11 cellular contexts compared by ENCODE assay signal in genomic region chr2:172639823-172640222, GRCh38.
A peak's percentile ranks its signal among the peaks of the same experiment; 100 is the strongest.
DNase-seq lines count a peak whose midpoint lies in the region; ATAC-seq, FAIRE-seq and TF ChIP-seq lines count a peak whose summit lies in the region.
"Had no signal": no experiment of that assay in that cellular context is flagged by ENCODE, and none has a peak within 500 bp of the region (broad histone marks: within the 10 kb centered on the region; RNA-seq: fewer than 3 reads in every experiment).

No MANE protein-coding gene starts in this region.

- H3K9me3 Mint-ChIP-seq in activated naive CD4-positive, alpha-beta T cell treated with anti-CD3 and anti-CD28 coated beads for 36 hours: no peaks in the 10 kb centered on the region
- H3K9me3 Mint-ChIP-seq in activated naive CD4-positive, alpha-beta T cell treated with anti-CD3 and anti-CD28 coated beads, Interleukin-2, amount 10 ng/mL, durations not matched to agents 7 days and 5 days: no peaks in the 10 kb centered on the region
- H3K9me3 Mint-ChIP-seq in stimulated activated effector memory CD8-positive, alpha-beta T cell treated with anti-CD3 and anti-CD28 coated beads, Interleukin-12 subunit alpha, Interleukin-12 subunit beta, amount 100 ng/mL, for 72 hours: no peaks in the 10 kb centered on the region

- H3K4me3 ChIP-seq in NB4 (ENCODE audit: low read depth, low read length) (no peak overlapping the region), bronchial epithelial cell (ENCODE audit: low read depth, low read length) (no peak overlapping the region)

- H3K4me3 Mint-ChIP-seq in activated naive CD4-positive, alpha-beta T cell treated with anti-CD3 and anti-CD28 coated beads for 36 hours: no peak overlapping the region
- no peak overlapping the region for H3K4me3 Mint-ChIP-seq in activated naive CD4-positive, alpha-beta T cell treated with anti-CD3 and anti-CD28 coated beads, Interleukin-2, amount 10 ng/mL, durations not matched to agents 7 days and 5 days
- H3K4me3 Mint-ChIP-seq in stimulated activated effector memory CD8-positive, alpha-beta T cell treated with anti-CD3 and anti-CD28 coated beads, Interleukin-12 subunit alpha, Interleukin-12 subunit beta, amount 100 ng/mL, for 72 hours: no peak overlapping the region
- H3K4me3 Mint-ChIP-seq: naive thymus-derived CD4-positive, alpha-beta T cell had no signal

- peak; percentile 94 for ATAC-seq in stimulated activated effector memory CD8-positive, alpha-beta T cell treated with anti-CD3 and anti-CD28 coated beads, Interleukin-12 subunit alpha, Interleukin-12 subunit beta, amount 100 ng/mL, for 72 hours
- ATAC-seq in GM21529 (IDR thresholded peaks at IDR 0.05; ENCODE audit: unreplicated experiment): no peak
- ATAC-seq: naive thymus-derived CD4-positive, alpha-beta T cell had no signal

- H3K36me3 Mint-ChIP-seq in activated naive CD4-positive, alpha-beta T cell treated with anti-CD3 and anti-CD28 coated beads for 36 hours (ENCODE audit: low read depth): peaks cover 2% of the 10 kb centered on the region
- no peaks in the 10 kb centered on the region for H3K36me3 Mint-ChIP-seq in activated naive CD4-positive, alpha-beta T cell treated with anti-CD3 and anti-CD28 coated beads, Interleukin-2, amount 10 ng/mL, durations not matched to agents 7 days and 5 days
- no peaks in the 10 kb centered on the region for H3K36me3 Mint-ChIP-seq in stimulated activated effector memory CD8-positive, alpha-beta T cell treated with anti-CD3 and anti-CD28 coated beads, Interleukin-12 subunit alpha, Interleukin-12 subunit beta, amount 100 ng/mL, for 72 hours

- TF ChIP-seq CTCF in NB4 (IDR thresholded peaks at IDR 0.05; ENCODE audit: low read depth, low read length) (no peak), bronchial epithelial cell (IDR thresholded peaks at IDR 0.05; ENCODE audit: insufficient read depth, low read length, severe bottlenecking) (no peak)

- no peaks in the 10 kb centered on the region for H3K27me3 Mint-ChIP-seq in activated naive CD4-positive, alpha-beta T cell treated with anti-CD3 and anti-CD28 coated beads for 36 hours (ENCODE audit: low read depth)
- H3K27me3 Mint-ChIP-seq in activated naive CD4-positive, alpha-beta T cell treated with anti-CD3 and anti-CD28 coated beads, Interleukin-2, amount 10 ng/mL, durations not matched to agents 7 days and 5 days: no peaks in the 10 kb centered on the region

- H3K27me3 ChIP-seq in bronchial epithelial cell (ENCODE audit: control insufficient read depth, insufficient read depth, low read length): no peaks in the 10 kb centered on the region

- intact Hi-C loops in activated naive CD4-positive, alpha-beta T cell treated with anti-CD3 and anti-CD28 coated beads for 36 hours (cut with micrococcal nuclease): no loop called here

- H3K4me1 Mint-ChIP-seq in activated naive CD4-positive, alpha-beta T cell treated with anti-CD3 and anti-CD28 coated beads for 36 hours (ENCODE audit: low read depth): peaks cover 6% of the 10 kb centered on the region
- no peaks in the 10 kb centered on the region for H3K4me1 Mint-ChIP-seq in activated naive CD4-positive, alpha-beta T cell treated with anti-CD3 and anti-CD28 coated beads, Interleukin-2, amount 10 ng/mL, durations not matched to agents 7 days and 5 days
- peaks cover 5% of the 10 kb centered on the region for H3K4me1 Mint-ChIP-seq in stimulated activated effector memory CD8-positive, alpha-beta T cell treated with anti-CD3 and anti-CD28 coated beads, Interleukin-12 subunit alpha, Interleukin-12 subunit beta, amount 100 ng/mL, for 72 hours

- no peaks in the 10 kb centered on the region for H3K36me3 ChIP-seq in bronchial epithelial cell (ENCODE audit: control insufficient read depth, insufficient read depth, low read length)

- no peak for FAIRE-seq in bronchial epithelial cell (lab: Jason Lieb, UNC)

- no peak overlapping the region for H3K27ac Mint-ChIP-seq in activated naive CD4-positive, alpha-beta T cell treated with anti-CD3 and anti-CD28 coated beads for 36 hours
- H3K27ac Mint-ChIP-seq in activated naive CD4-positive, alpha-beta T cell treated with anti-CD3 and anti-CD28 coated beads, Interleukin-2, amount 10 ng/mL, durations not matched to agents 7 days and 5 days: no peak overlapping the region
- no peak overlapping the region for H3K27ac Mint-ChIP-seq in stimulated activated effector memory CD8-positive, alpha-beta T cell treated with anti-CD3 and anti-CD28 coated beads, Interleukin-12 subunit alpha, Interleukin-12 subunit beta, amount 100 ng/mL, for 72 hours

- CTCF ChIA-PET in activated naive CD4-positive, alpha-beta T cell treated with anti-CD3 and anti-CD28 coated beads for 36 hours (lab: Charles Lee): no interaction called here
- CTCF ChIA-PET in activated naive CD4-positive, alpha-beta T cell treated with anti-CD3 and anti-CD28 coated beads, Interleukin-2, amount 10 ng/mL, durations not matched to agents 7 days and 5 days (lab: Charles Lee): no interaction called here

- peak; percentile 23 for DNase-seq in activated naive CD4-positive, alpha-beta T cell treated with anti-CD3 and anti-CD28 coated beads for 36 hours
- DNase-seq in activated naive CD4-positive, alpha-beta T cell treated with anti-CD3 and anti-CD28 coated beads, Interleukin-2, amount 10 ng/mL, durations not matched to agents 7 days and 5 days: no peak
- peak; percentile 47 for DNase-seq in NB4 (ENCODE audit: low read depth)
- peak; percentile 91 for DNase-seq in bronchial epithelial cell (ENCODE audit: low read depth)
- DNase-seq in stimulated activated effector memory CD8-positive, alpha-beta T cell treated with anti-CD3 and anti-CD28 coated beads, Interleukin-12 subunit alpha, Interleukin-12 subunit beta, amount 100 ng/mL, for 72 hours (ENCODE audit: low spot score in 2 of 2): no peak
- no peak for DNase-seq in MV-4-11 (lab: John Stamatoyannopoulos, UW)
- no peak for DNase-seq in effector CD8-positive, alpha-beta T cell (lab: John Stamatoyannopoulos, UW)
- DNase-seq: activated CD4-positive, alpha-beta T cell treated with anti-CD3 and anti-CD28 coated beads, Interleukin-2, amount 50 U/mL, for 4 hours; naive thymus-derived CD4-positive, alpha-beta T cell; NCI-H1694 had no signal

- no peak for TF ChIP-seq POLR2A in NB4 (IDR thresholded peaks at IDR 0.05; ENCODE audit: extremely low read depth, insufficient read length)

Comparison
In these comparisons a context has a peak if more than half of its experiments do, and no peak if none do; other contexts are left out.
1. DNase-seq: peak in activated naive CD4-positive, alpha-beta T cell treated with anti-CD3 and anti-CD28 coated beads for 36 hours (single experiment), NB4 (single experiment) and bronchial epithelial cell (single experiment); none in activated naive CD4-positive, alpha-beta T cell treated with anti-CD3 and anti-CD28 coated beads, Interleukin-2, amount 10 ng/mL, durations not matched to agents 7 days and 5 days (single experiment), stimulated activated effector memory CD8-positive, alpha-beta T cell treated with anti-CD3 and anti-CD28 coated beads, Interleukin-12 subunit alpha, Interleukin-12 subunit beta, amount 100 ng/mL, for 72 hours (0 of 2), MV-4-11 (single experiment) and effector CD8-positive, alpha-beta T cell (single experiment).